Comparison of ENCODE assay signal across 7 cellular contexts in genomic region chr3:197626404-197627159, GRCh38.
DNase-seq lines count a peak whose midpoint lies in the region; ATAC-seq, FAIRE-seq and TF ChIP-seq lines count a peak whose summit lies in the region.
"Not testable (repeated sequence)": the region's sequence is repeated elsewhere in the genome, so short reads cannot be mapped to it uniquely, and the experiment has no call there.

No MANE protein-coding gene starts in this region.

- H3K9me3 ChIP-seq in OCI-LY7 (ENCODE audit: low read length); endothelial cell of umbilical vein (replicated peaks; ENCODE audit: control insufficient read depth, insufficient read depth, low read length); parathyroid adenoma (ENCODE audit: control insufficient read depth, low read length): not testable (repeated sequence)

- intact Hi-C loops in OCI-LY7 (cut with micrococcal nuclease; ENCODE audit: unreplicated experiment); endothelial cell of umbilical vein (cut with micrococcal nuclease); left colon (cut with DNase I, micrococcal nuclease): not testable (repeated sequence)
- intact Hi-C loops in activated naive CD4-positive, alpha-beta T cell treated with anti-CD3 and anti-CD28 coated beads for 36 hours (cut with micrococcal nuclease): loop anchor here (5.0 kb wide), 1 partner anchor 69 kb away; the partner anchor contains the start of gene BDH1

- not testable (repeated sequence) for H3K4me1 Mint-ChIP-seq in activated naive CD4-positive, alpha-beta T cell treated with anti-CD3 and anti-CD28 coated beads for 36 hours (ENCODE audit: low read depth)

- ATAC-seq in GM18517 (IDR thresholded peaks at IDR 0.05; ENCODE audit: unreplicated experiment) (peak; percentile 10), HG02852 (IDR thresholded peaks at IDR 0.05; ENCODE audit: unreplicated experiment) (peak; percentile 5), left colon (peak; percentile 54)

- not testable (repeated sequence) for TF ChIP-seq POLR2A in endothelial cell of umbilical vein (IDR thresholded peaks at IDR 0.05; ENCODE audit: low read depth, low read length)

- H3K36me3 ChIP-seq in OCI-LY7 (ENCODE audit: insufficient read depth, low read length); endothelial cell of umbilical vein (ENCODE audit: control insufficient read depth in 2 of 2, extremely low read depth in 1 of 2, insufficient read depth in 2 of 2, low read length in 2 of 2); parathyroid adenoma (ENCODE audit: control insufficient read depth, insufficient read depth, low read length): not testable (repeated sequence)

- dilution Hi-C loops in endothelial cell of umbilical vein (cut with MboI; ENCODE audit: extremely low pct_ligation_motif_present, low sequenced_read_pairs): not testable (repeated sequence)

- not testable (repeated sequence) for TF ChIP-seq CTCF in OCI-LY7 (conservative IDR thresholded peaks at IDR 0.05; ENCODE audit: low read length); endothelial cell of umbilical vein (IDR thresholded peaks at IDR 0.05; ENCODE audit: extremely low read depth in 1 of 2, insufficient read depth in 1 of 2, low read depth in 1 of 2, low read length in 2 of 2); parathyroid adenoma (IDR thresholded peaks at IDR 0.05)

- not testable (repeated sequence) for BruUV-seq in OCI-LY7 (replicated peaks; lab: Mats Ljungman, UMichigan); endothelial cell of umbilical vein (replicated peaks; lab: Mats Ljungman, UMichigan)

- not testable (repeated sequence) for H3K27ac ChIP-seq in OCI-LY7 (ENCODE audit: low read depth, low read length, poor library complexity, severe bottlenecking); endothelial cell of umbilical vein (ENCODE audit: insufficient read depth, low read depth, low read length); parathyroid adenoma

- H3K4me1 ChIP-seq in OCI-LY7 (ENCODE audit: insufficient read depth, low read length, poor library complexity, severe bottlenecking); endothelial cell of umbilical vein (ENCODE audit: control insufficient read depth, extremely low read depth, insufficient read depth, low read length); parathyroid adenoma: not testable (repeated sequence)

- not testable (repeated sequence) for H3K27me3 ChIP-seq in endothelial cell of umbilical vein (ENCODE audit: control insufficient read depth in 2 of 2, insufficient read depth in 2 of 2, low read length in 2 of 2); parathyroid adenoma (ENCODE audit: control insufficient read depth, insufficient read depth, low read length)

- H3K27me3 Mint-ChIP-seq in activated naive CD4-positive, alpha-beta T cell treated with anti-CD3 and anti-CD28 coated beads for 36 hours (ENCODE audit: low read depth): not testable (repeated sequence)

- not testable (repeated sequence) for H3K9me2 ChIP-seq in OCI-LY7 (ENCODE audit: insufficient read depth, low read length)

- H3K9me1 ChIP-seq in endothelial cell of umbilical vein (replicated peaks; ENCODE audit: control insufficient read depth, extremely low read depth, insufficient read depth, low read length): not testable (repeated sequence)

- not testable (repeated sequence) for H3K79me2 ChIP-seq in OCI-LY7 (ENCODE audit: insufficient read depth, low read depth, low read length); parathyroid adenoma
- peaks cover 13% of the 10 kb centered on the region for H3K79me2 ChIP-seq in endothelial cell of umbilical vein (ENCODE audit: control insufficient read depth, insufficient read depth, low read length)

- not testable (repeated sequence) for H3K36me3 Mint-ChIP-seq in activated naive CD4-positive, alpha-beta T cell treated with anti-CD3 and anti-CD28 coated beads for 36 hours (ENCODE audit: low read depth)

- H3K27ac Mint-ChIP-seq in activated naive CD4-positive, alpha-beta T cell treated with anti-CD3 and anti-CD28 coated beads for 36 hours: not testable (repeated sequence)

- not testable (repeated sequence) for H3K9me3 Mint-ChIP-seq in activated naive CD4-positive, alpha-beta T cell treated with anti-CD3 and anti-CD28 coated beads for 36 hours

- H3K9ac ChIP-seq in endothelial cell of umbilical vein (replicated peaks; ENCODE audit: extremely low read depth, insufficient read depth, low read length); parathyroid adenoma: not testable (repeated sequence)

- H3K4me3 ChIP-seq in OCI-LY7 (ENCODE audit: low read depth, low read length, poor library complexity, severe bottlenecking) (peak overlapping the region; percentile 71), endothelial cell of umbilical vein (replicated peaks in 1 of 3; ENCODE audit: insufficient read depth in 1 of 3, low read depth in 1 of 3, low read length in 3 of 3) (peak overlapping the region in 2 of 3 experiments; percentile 37 to 48)
- H3K4me3 ChIP-seq in parathyroid adenoma (ENCODE audit: low read depth, low read length): not testable (repeated sequence)

- POLR2A ChIA-PET in OCI-LY7 (lab: Charles Lee); endothelial cell of umbilical vein (lab: Charles Lee): not testable (repeated sequence)

- CTCF ChIA-PET in OCI-LY7 (lab: Charles Lee; ENCODE audit: unreplicated experiment): interaction anchor here (0.6 kb wide), 1 partner anchor 11 kb away, joined by 3 read pairs; no protein-coding TSS in a partner anchor
- CTCF ChIA-PET in activated naive CD4-positive, alpha-beta T cell treated with anti-CD3 and anti-CD28 coated beads for 36 hours (lab: Charles Lee); endothelial cell of umbilical vein (lab: Charles Lee): not testable (repeated sequence)

- not testable (repeated sequence) for FAIRE-seq in endothelial cell of umbilical vein (lab: Jason Lieb, UNC)

- peak overlapping the region; percentile 60; the same call in 1 of the 2 replicates for H3K4me2 ChIP-seq in OCI-LY7 (ENCODE audit: low read length)
- H3K4me2 ChIP-seq in endothelial cell of umbilical vein (ENCODE audit: insufficient read depth, low read length): peak overlapping the region; percentile 42
- peak overlapping the region; percentile 35 for H3K4me2 ChIP-seq in parathyroid adenoma (ENCODE audit: low read length)

- H3K4me3 Mint-ChIP-seq in activated naive CD4-positive, alpha-beta T cell treated with anti-CD3 and anti-CD28 coated beads for 36 hours: peak overlapping the region; percentile 73

- DNase-seq in OCI-LY7 (ENCODE audit: low spot score); activated naive CD4-positive, alpha-beta T cell treated with anti-CD3 and anti-CD28 coated beads for 36 hours; endothelial cell of umbilical vein (ENCODE audit: low read depth, low spot score); left colon: not testable (repeated sequence)

- H4K20me1 ChIP-seq in OCI-LY7 (ENCODE audit: insufficient read depth, low read length); endothelial cell of umbilical vein (replicated peaks; ENCODE audit: control insufficient read depth, extremely low read depth, insufficient read depth, low read length): not testable (repeated sequence)

- H2AFZ ChIP-seq in OCI-LY7 (ENCODE audit: low read length); endothelial cell of umbilical vein (ENCODE audit: low read depth, low read length); parathyroid adenoma: not testable (repeated sequence)
